In genomic region chr16:87658564-87659225, GRCh38 we compare ENCODE assay signal across 22 cellular contexts. TPM values are rescaled to one million over a fixed set of nuclear protein-coding genes. Genes with fewer than 3 reads are reported as not detected.
"Had no signal": no experiment of that assay in that cellular context is flagged by ENCODE, and none has a peak within 500 bp of the region (broad histone marks: within the 10 kb centered on the region; RNA-seq: fewer than 3 reads in every experiment).

No MANE protein-coding gene starts in this region.

- H3K4me3 ChIP-seq: adrenal gland, dorsolateral prefrontal cortex, left ventricle myocardium inferior, transverse colon, vagina had no signal

- H3K27me3 ChIP-seq: adrenal gland had no signal

- H3K9me3 ChIP-seq: adrenal gland, transverse colon had no signal

- H3K36me3 ChIP-seq: adrenal gland, left ventricle myocardium inferior, transverse colon, vagina had no signal

- H3K4me1 ChIP-seq: adrenal gland, left ventricle myocardium inferior, transverse colon, vagina had no signal

- DNase-seq: activated CD4-positive, alpha-beta T cell treated with anti-CD3 and anti-CD28 coated beads for 1 hour; activated CD4-positive, alpha-beta T cell treated with anti-CD3 and anti-CD28 coated beads, Interleukin-2, amount 50 U/mL, for 48 hours; activated effector memory CD4-positive, alpha-beta T cell treated with anti-CD3 and anti-CD28 coated beads, Interleukin-2, amount 50 U/mL, for 16 hours; activated T-cell treated with anti-CD3 and anti-CD28 coated beads, Interleukin-2, amount 50 U/mL, for 1 hour; adrenal gland; dorsolateral prefrontal cortex; hippocampal formation; left ventricle myocardium inferior; naive thymus-derived CD8-positive, alpha-beta T cell; nucleus accumbens; posterior cingulate gyrus; stimulated activated CD4-positive, alpha-beta T cell treated with anti-CD3 and anti-CD28 coated beads, Interleukin-4, amount 100 ng/mL, for 24 hours; stimulated activated naive CD4-positive, alpha-beta T cell; substantia nigra; T1000; transverse colon had no signal

- H3K27ac ChIP-seq: adrenal gland, dorsolateral prefrontal cortex, left ventricle myocardium inferior, transverse colon, vagina had no signal

- H3K9me3 Mint-ChIP-seq: activated naive CD4-positive, alpha-beta T cell treated with anti-CD3 and anti-CD28 coated beads, Interleukin-2, amount 50 U/mL, for 24 hours had no signal

- H3K4me3 Mint-ChIP-seq: activated naive CD4-positive, alpha-beta T cell treated with anti-CD3 and anti-CD28 coated beads, Interleukin-2, amount 50 U/mL, for 24 hours; naive thymus-derived CD8-positive, alpha-beta T cell had no signal

- H3K36me3 Mint-ChIP-seq: activated naive CD4-positive, alpha-beta T cell treated with anti-CD3 and anti-CD28 coated beads, Interleukin-2, amount 50 U/mL, for 24 hours; naive thymus-derived CD8-positive, alpha-beta T cell had no signal

- ATAC-seq: esophagus mucosa; naive thymus-derived CD8-positive, alpha-beta T cell had no signal

- H3K27ac Mint-ChIP-seq: activated naive CD4-positive, alpha-beta T cell treated with anti-CD3 and anti-CD28 coated beads, Interleukin-2, amount 50 U/mL, for 24 hours; naive thymus-derived CD8-positive, alpha-beta T cell had no signal

- H3K4me1 Mint-ChIP-seq: activated naive CD4-positive, alpha-beta T cell treated with anti-CD3 and anti-CD28 coated beads, Interleukin-2, amount 50 U/mL, for 24 hours; naive thymus-derived CD8-positive, alpha-beta T cell had no signal

RNA-seq across cellular contexts. Expression of gene JPH3, which starts 56.4 kb away (rescaled TPM):
- total RNA-seq: mononuclear cell; naive thymus-derived CD8-positive, alpha-beta T cell; skeletal muscle tissue had no signal
- polyA plus RNA-seq: keratinocyte had no signal
